ENCODE assay signal across 23 cellular contexts in genomic region chr1:170377011-170377410, GRCh38.
"Had no signal": no experiment of that assay in that cellular context is flagged by ENCODE, and none has a peak within 500 bp of the region (broad histone marks: within the 10 kb centered on the region; RNA-seq: fewer than 3 reads in every experiment).

No MANE protein-coding gene starts in this region.

- H3K4me3 ChIP-seq: colonic mucosa, gastrocnemius medialis, lower lobe of right lung, sigmoid colon, tibial artery had no signal

- H3K27me3 ChIP-seq: colonic mucosa, gastrocnemius medialis, sigmoid colon, tibial artery had no signal

- H3K27ac ChIP-seq: colonic mucosa, epithelial cell of prostate, gastrocnemius medialis, lower lobe of right lung, parathyroid adenoma, sigmoid colon, tibial artery had no signal

- H3K36me3 Mint-ChIP-seq: activated CD8-positive, alpha-beta memory T cell treated with anti-CD3 and anti-CD28 coated beads, Interleukin-2, amount 10 ng/mL, durations not matched to agents 7 days and 5 days; brain; natural killer cell had no signal

- H3K4me3 Mint-ChIP-seq: activated CD4-positive, alpha-beta memory T cell treated with anti-CD3 and anti-CD28 coated beads, Interleukin-2, amount 10 ng/mL, durations not matched to agents 7 days and 5 days; activated CD8-positive, alpha-beta memory T cell treated with anti-CD3 and anti-CD28 coated beads, Interleukin-2, amount 10 ng/mL, durations not matched to agents 7 days and 5 days; activated naive CD4-positive, alpha-beta T cell treated with anti-CD3 and anti-CD28 coated beads for 36 hours; activated T-cell treated with anti-CD3 and anti-CD28 coated beads, Interleukin-2, amount 50 U/mL, for 24 hours; brain; endodermal cell; natural killer cell had no signal

- H3K4me1 Mint-ChIP-seq: activated CD4-positive, alpha-beta memory T cell treated with anti-CD3 and anti-CD28 coated beads, Interleukin-2, amount 10 ng/mL, durations not matched to agents 7 days and 5 days; activated CD8-positive, alpha-beta memory T cell treated with anti-CD3 and anti-CD28 coated beads, Interleukin-2, amount 10 ng/mL, durations not matched to agents 7 days and 5 days; brain; endodermal cell; natural killer cell had no signal

- ATAC-seq: activated CD8-positive, alpha-beta memory T cell treated with anti-CD3 and anti-CD28 coated beads, Interleukin-2, amount 10 ng/mL, durations not matched to agents 7 days and 5 days; gastrocnemius medialis; lower lobe of right lung; natural killer cell had no signal

- H2AFZ ChIP-seq: parathyroid adenoma had no signal

- H3K27ac Mint-ChIP-seq: activated CD4-positive, alpha-beta memory T cell treated with anti-CD3 and anti-CD28 coated beads, Interleukin-2, amount 10 ng/mL, durations not matched to agents 7 days and 5 days; activated CD8-positive, alpha-beta memory T cell treated with anti-CD3 and anti-CD28 coated beads, Interleukin-2, amount 10 ng/mL, durations not matched to agents 7 days and 5 days; activated naive CD4-positive, alpha-beta T cell treated with anti-CD3 and anti-CD28 coated beads for 36 hours; activated T-cell treated with anti-CD3 and anti-CD28 coated beads, Interleukin-2, amount 50 U/mL, for 24 hours; activated T-helper 2 cell treated with anti-CD3 and anti-CD28 coated beads, Interferon-gamma antibody, Interleukin-2, Interleukin-4, amounts not matched to agents 10 μg/mL and 5 μg/mL and 100 μg/mL, durations not matched to agents 14 hours and 24 hours and 36 hours; endodermal cell; natural killer cell had no signal

- H3K27me3 Mint-ChIP-seq: activated CD4-positive, alpha-beta memory T cell treated with anti-CD3 and anti-CD28 coated beads, Interleukin-2, amount 10 ng/mL, durations not matched to agents 7 days and 5 days had no signal

- H3K9ac ChIP-seq: parathyroid adenoma had no signal

- H3K4me1 ChIP-seq: colonic mucosa, gastrocnemius medialis, lower lobe of right lung, parathyroid adenoma, sigmoid colon had no signal

- H3K79me2 ChIP-seq: parathyroid adenoma had no signal

- H3K36me3 ChIP-seq: colonic mucosa, gastrocnemius medialis, lower lobe of right lung, sigmoid colon, tibial artery had no signal

- H3K9me3 ChIP-seq: colonic mucosa, gastrocnemius medialis, lower lobe of right lung, sigmoid colon, tibial artery had no signal

- H3K9me3 Mint-ChIP-seq: activated CD4-positive, alpha-beta memory T cell treated with anti-CD3 and anti-CD28 coated beads, Interleukin-2, amount 10 ng/mL, durations not matched to agents 7 days and 5 days; activated naive CD4-positive, alpha-beta T cell treated with anti-CD3 and anti-CD28 coated beads for 36 hours; activated T-cell treated with anti-CD3 and anti-CD28 coated beads, Interleukin-2, amount 50 U/mL, for 24 hours; activated T-helper 2 cell treated with anti-CD3 and anti-CD28 coated beads, Interferon-gamma antibody, Interleukin-2, Interleukin-4, amounts not matched to agents 10 μg/mL and 5 μg/mL and 100 μg/mL, durations not matched to agents 14 hours and 24 hours and 36 hours; endodermal cell had no signal

- DNase-seq: activated CD4-positive, alpha-beta memory T cell treated with anti-CD3 and anti-CD28 coated beads, Interleukin-2, amount 10 ng/mL, durations not matched to agents 7 days and 5 days; activated CD4-positive, alpha-beta T cell treated with anti-CD3 and anti-CD28 coated beads for 48 hours; activated CD4-positive, CD25-positive, alpha-beta regulatory T cell; activated CD8-positive, alpha-beta memory T cell treated with anti-CD3 and anti-CD28 coated beads, Interleukin-2, amount 10 ng/mL, durations not matched to agents 7 days and 5 days; activated naive CD4-positive, alpha-beta T cell treated with anti-CD3 and anti-CD28 coated beads for 36 hours; activated T-cell treated with anti-CD3 and anti-CD28 coated beads, Interleukin-2, amount 50 U/mL, for 24 hours; anterior cingulate cortex; central memory CD4-positive, alpha-beta T cell; colonic mucosa; endodermal cell; gastrocnemius medialis; head of caudate nucleus; lower lobe of right lung; natural killer cell; sigmoid colon; stimulated activated naive CD4-positive, alpha-beta T cell treated with Interleukin-2 at 50 U/mL for 16 hours; substantia nigra; T1000; tibial artery had no signal
